In the genomic region with DNA sequence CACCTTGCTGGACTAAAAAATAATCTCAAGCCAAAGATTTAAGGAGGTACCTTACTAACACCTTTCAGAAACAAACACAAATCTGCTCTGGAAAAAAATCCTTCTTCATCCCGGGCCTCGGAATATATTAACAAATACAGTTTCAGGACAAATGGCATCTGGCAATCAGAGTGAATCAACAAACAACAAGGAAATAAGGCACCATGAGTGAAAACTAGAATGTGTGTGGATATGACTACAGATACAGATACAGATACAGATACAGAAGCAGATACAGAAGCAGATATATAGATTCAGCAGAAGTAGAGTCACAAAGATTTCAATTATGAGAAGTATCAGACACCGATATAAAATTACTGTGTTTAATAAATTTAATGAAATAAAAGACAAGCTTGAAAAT, we compare ENCODE assay signal across 34 cellular contexts.
A peak's percentile ranks its signal among the peaks of the same experiment; 100 is the strongest.
DNase-seq lines count a peak whose midpoint lies in the region; ATAC-seq, FAIRE-seq and TF ChIP-seq lines count a peak whose summit lies in the region.
"Had no signal": no experiment of that assay in that cellular context is flagged by ENCODE, and none has a peak within 500 bp of the region (broad histone marks: within the 10 kb centered on the region; RNA-seq: fewer than 3 reads in every experiment).

No MANE protein-coding gene starts in this region.

- H3K27me3 ChIP-seq in K562 (ENCODE audit: control insufficient read depth in 2 of 2, insufficient read depth in 2 of 2, low read length in 2 of 2): no peaks in the 10 kb centered on the region
- H3K27me3 ChIP-seq: BE2C; BLaER1; BLaER1 treated with 17β-estradiol and CSF1 and Interleukin-3, amounts not matched to agents 10 nM and 100 nM had no signal

- H3K4me1 ChIP-seq in HEK293 (ENCODE audit: control insufficient read depth, insufficient read depth, low read length) (no peaks in the 10 kb centered on the region), K562 (replicated peaks in 1 of 2; ENCODE audit: control insufficient read depth in 2 of 2, insufficient read depth in 2 of 2, low read length in 2 of 2) (0 out of 5 replicates have a peak, but pooled peaks cover 0 to 2% of the 10 kb centered on the region in 2 experiments)
- H3K4me1 ChIP-seq: BE2C, BLaER1, Caco-2 had no signal

- ATAC-seq in K562 (no peak), GM19467 (IDR thresholded peaks at IDR 0.05; ENCODE audit: unreplicated experiment) (no peak)
- ATAC-seq: A549; CD8-positive, alpha-beta T cell had no signal

- BruUV-seq in K562 (replicated peaks; lab: Mats Ljungman, UMichigan): no TSS peak

- no peak for TF ChIP-seq EP300 in K562 (IDR thresholded peaks at IDR 0.05; ENCODE audit: low read length)

- in situ Hi-C loops in K562 (cut with MboI): no loop called here
- in situ Hi-C loops in GM13977 (cut with MboI; ENCODE audit: low pct_unique_long_range_greater_than_20kb, low sequenced_read_pairs, unreplicated experiment): no loop called here

- TF ChIP-seq CTCF in HEK293 (tag by site-specific recombination; IDR thresholded peaks at IDR 0.05) (no peak), K562 (IDR thresholded peaks at IDR 0.05 in 2 of 3, conservative IDR thresholded peaks at IDR 0.05 in 1 of 3; ENCODE audit: insufficient read depth in 2 of 3, low read depth in 1 of 3, low read length in 3 of 3) (no peak), GM13977 (IDR thresholded peaks at IDR 0.05; ENCODE audit: extremely low read depth, insufficient read depth, missing control alignments) (no peak)

- H3K9ac ChIP-seq in K562 (ENCODE audit: insufficient read depth in 1 of 2, low read depth in 2 of 2, low read length in 2 of 2): no peak overlapping the region
- H3K9ac ChIP-seq: BLaER1; BLaER1 treated with 17β-estradiol and CSF1 and Interleukin-3, amounts not matched to agents 10 nM and 100 nM had no signal

- CTCF ChIA-PET in HEK293 (lab: Yijun Ruan, JAX): no interaction called here
- CTCF ChIA-PET in K562 (lab: Yijun Ruan, JAX; ENCODE audit: low intra/inter-chr PET ratio): no interaction called here

- no peaks in the 10 kb centered on the region for H3K9me1 ChIP-seq in K562 (ENCODE audit: control insufficient read depth, insufficient read depth, low read length)

- FAIRE-seq in K562 (lab: Jason Lieb, UNC) (no peak), colon (lab: Jason Lieb, UNC) (peak; percentile 49)
- FAIRE-seq: A204.1, A549, D721Med had no signal

- no peak overlapping the region for H3K27ac ChIP-seq in HEK293 (ENCODE audit: extremely low read depth, low read depth, low read length)
- H3K27ac ChIP-seq in K562 (ENCODE audit: extremely low read depth, low read depth, low read length): no peak overlapping the region
- H3K27ac ChIP-seq: 22Rv1; A549; BLaER1; BLaER1 treated with 17β-estradiol and CSF1 and Interleukin-3, amounts not matched to agents 10 nM and 100 nM; C4-2B had no signal

- POLR2A ChIA-PET in HEK293 (lab: Yijun Ruan, JAX): no interaction called here
- POLR2A ChIA-PET in K562 (lab: Yijun Ruan, JAX): interaction anchor here (0.7 kb wide), 1 partner anchor 747 kb away, joined by 3 read pairs; no protein-coding TSS in a partner anchor

- H3K36me3 ChIP-seq in HEK293 (ENCODE audit: control insufficient read depth in 2 of 2, insufficient read depth in 1 of 2, low read length in 2 of 2) (no peaks in the 10 kb centered on the region), K562 (ENCODE audit: control insufficient read depth, insufficient read depth, low read length) (no peaks in the 10 kb centered on the region)
- H3K36me3 ChIP-seq: BE2C, BLaER1 had no signal

- H2AFZ ChIP-seq in K562 (ENCODE audit: low read depth, low read length): no peak overlapping the region

- TF ChIP-seq RAD21 in K562 (CRISPR knock-in tag; conservative IDR thresholded peaks at IDR 0.05 in 1 of 2, IDR thresholded peaks at IDR 0.05 in 1 of 2): no peak

- TF ChIP-seq POLR2A in K562 (conservative IDR thresholded peaks at IDR 0.05): no peak

- H3K4me2 ChIP-seq in K562 (ENCODE audit: insufficient read depth, low read length): no peak overlapping the region
- H3K4me2 ChIP-seq: A549; BLaER1; BLaER1 treated with 17β-estradiol and CSF1 and Interleukin-3, amounts not matched to agents 10 nM and 100 nM had no signal

- intact Hi-C loops in K562 (cut with micrococcal nuclease): no loop called here

- H3K9me3 ChIP-seq in HEK293 (ENCODE audit: control insufficient read depth, insufficient read depth, low read depth, low read length) (no peaks in the 10 kb centered on the region), K562 (replicated peaks; ENCODE audit: control insufficient read depth, insufficient read depth, low read depth, low read length) (peaks cover 16% of the 10 kb centered on the region; the same call in 1 of the 2 replicates)
- H3K9me3 ChIP-seq: BE2C, Caco-2 had no signal

- no peaks in the 10 kb centered on the region for H4K20me1 ChIP-seq in K562 (replicated peaks; ENCODE audit: control insufficient read depth, insufficient read depth, low read length)
- H4K20me1 ChIP-seq: BLaER1; BLaER1 treated with 17β-estradiol and CSF1 and Interleukin-3, amounts not matched to agents 10 nM and 100 nM had no signal

- H3K4me3 ChIP-seq in HEK293 (ENCODE audit: low read depth, low read length): no peak overlapping the region
- H3K4me3 ChIP-seq in K562: no peak overlapping the region
- H3K4me3 ChIP-seq: A549; BLaER1; BLaER1 treated with 17β-estradiol and CSF1 and Interleukin-3, amounts not matched to agents 10 nM and 100 nM had no signal

- no peaks in the 10 kb centered on the region for H3K79me2 ChIP-seq in K562 (ENCODE audit: control insufficient read depth, insufficient read depth, low read length)

- DNase-seq in DMS53 (lab: John Stamatoyannopoulos, UW): peak; percentile 4
- no peak for DNase-seq in DMS53 treated with DMSO at 0.1 percent for 48 hours (lab: John Stamatoyannopoulos, UW; ENCODE audit: unreplicated experiment)
- DNase-seq in K562 (ENCODE audit: extremely low read depth in 1 of 4, low spot score in 3 of 4): no peak
- no peak for DNase-seq in amniotic stem cell (lab: John Stamatoyannopoulos, UW)
- no peak for DNase-seq in GM13977 (ENCODE audit: low spot score)
- DNase-seq: 8988T; ACHN; AML-193; BE2C; C1 segment of cervical spinal cord; Caco-2; Calu3; CD4-positive, alpha-beta memory T cell; CD4-positive, alpha-beta T cell; CD4-positive, CD25-positive, alpha-beta regulatory T cell; CD8-positive, alpha-beta memory T cell; CD8-positive, alpha-beta T cell; COR-L47; DMS 273 treated with DMSO at 0.1 percent for 48 hours; DMS153; DMS79; DMS79 treated with DMSO at 0.1 percent for 48 hours; DND-41; EL had no signal

- WGBS in K562 (ENCODE audit: insufficient coverage, low coverage, missing lambda C conversion rate): 48% methylated on average over 3 of the region's 3 CpGs

TF ChIP-seq in HEK293, 187 proteins besides CTCF, POLR2A, EP300 and RAD21:
- TF ChIP-seq ZNF585B (tag by site-specific recombination; IDR thresholded peaks at IDR 0.05) (no peak), ZNF404 (tag by site-specific recombination; IDR thresholded peaks at IDR 0.05) (no peak), SETDB1 (IDR thresholded peaks at IDR 0.05; ENCODE audit: insufficient read length, low read length) (peak; percentile 75), ZNF830 (tag by site-specific recombination; IDR thresholded peaks at IDR 0.05; ENCODE audit: low read depth) (no peak)
TF ChIP-seq in HEK293: peak in this region for 1.

TF ChIP-seq in K562, 482 proteins besides CTCF, POLR2A, EP300 and RAD21 (continues in another document):
- TF ChIP-seq ZNF41 (CRISPR knock-in tag; conservative IDR thresholded peaks at IDR 0.05): peak; percentile 99
- TF ChIP-seq MXI1 (IDR thresholded peaks at IDR 0.05; ENCODE audit: low read depth, low read length): no peak
- TF ChIP-seq KLF13 (tag; IDR thresholded peaks at IDR 0.05; ENCODE audit: borderline replicate concordance, low read depth): no peak
- TF ChIP-seq TRIM24 (IDR thresholded peaks at IDR 0.05): peak; percentile 63; a peak in 2 of 4 replicates
- no peak for TF ChIP-seq NR4A1 (CRISPR knock-in tag; IDR thresholded peaks at IDR 0.05)
- no peak for TF ChIP-seq NR4A1 (tag; IDR thresholded peaks at IDR 0.05)
- TF ChIP-seq ZBTB7A (IDR thresholded peaks at IDR 0.05; ENCODE audit: borderline replicate concordance, control insufficient read depth, low read depth, low read length): no peak
- no peak for TF ChIP-seq DDX20 (tag; IDR thresholded peaks at IDR 0.05; ENCODE audit: low read depth)
- TF ChIP-seq EHMT2 (IDR thresholded peaks at IDR 0.05): no peak
- no peak for TF ChIP-seq MYC (IDR thresholded peaks at IDR 0.05; ENCODE audit: low read depth, low read length)
- no peak for TF ChIP-seq MYC (CRISPR knock-in tag; IDR thresholded peaks at IDR 0.05; ENCODE audit: borderline replicate concordance, low read depth)
- no peak for TF ChIP-seq NFYB (IDR thresholded peaks at IDR 0.05; ENCODE audit: extremely low read depth, insufficient read length)
- TF ChIP-seq, protein P1, sequence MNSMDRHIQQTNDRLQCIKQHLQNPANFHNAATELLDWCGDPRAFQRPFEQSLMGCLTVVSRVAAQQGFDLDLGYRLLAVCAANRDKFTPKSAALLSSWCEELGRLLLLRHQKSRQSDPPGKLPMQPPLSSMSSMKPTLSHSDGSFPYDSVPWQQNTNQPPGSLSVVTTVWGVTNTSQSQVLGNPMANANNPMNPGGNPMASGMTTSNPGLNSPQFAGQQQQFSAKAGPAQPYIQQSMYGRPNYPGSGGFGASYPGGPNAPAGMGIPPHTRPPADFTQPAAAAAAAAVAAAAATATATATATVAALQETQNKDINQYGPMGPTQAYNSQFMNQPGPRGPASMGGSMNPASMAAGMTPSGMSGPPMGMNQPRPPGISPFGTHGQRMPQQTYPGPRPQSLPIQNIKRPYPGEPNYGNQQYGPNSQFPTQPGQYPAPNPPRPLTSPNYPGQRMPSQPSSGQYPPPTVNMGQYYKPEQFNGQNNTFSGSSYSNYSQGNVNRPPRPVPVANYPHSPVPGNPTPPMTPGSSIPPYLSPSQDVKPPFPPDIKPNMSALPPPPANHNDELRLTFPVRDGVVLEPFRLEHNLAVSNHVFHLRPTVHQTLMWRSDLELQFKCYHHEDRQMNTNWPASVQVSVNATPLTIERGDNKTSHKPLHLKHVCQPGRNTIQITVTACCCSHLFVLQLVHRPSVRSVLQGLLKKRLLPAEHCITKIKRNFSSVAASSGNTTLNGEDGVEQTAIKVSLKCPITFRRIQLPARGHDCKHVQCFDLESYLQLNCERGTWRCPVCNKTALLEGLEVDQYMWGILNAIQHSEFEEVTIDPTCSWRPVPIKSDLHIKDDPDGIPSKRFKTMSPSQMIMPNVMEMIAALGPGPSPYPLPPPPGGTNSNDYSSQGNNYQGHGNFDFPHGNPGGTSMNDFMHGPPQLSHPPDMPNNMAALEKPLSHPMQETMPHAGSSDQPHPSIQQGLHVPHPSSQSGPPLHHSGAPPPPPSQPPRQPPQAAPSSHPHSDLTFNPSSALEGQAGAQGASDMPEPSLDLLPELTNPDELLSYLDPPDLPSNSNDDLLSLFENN (IDR thresholded peaks at IDR 0.05; ENCODE audit: low read depth in 2 of 2, low read length in 2 of 2): no peak
- TF ChIP-seq MTA3 (IDR thresholded peaks at IDR 0.05; ENCODE audit: borderline replicate concordance): no peak
- peak in 1 of 2 experiments; percentile 48; a peak in 1 of 3 replicates for TF ChIP-seq CBX3 (IDR thresholded peaks at IDR 0.05; ENCODE audit: borderline replicate concordance in 1 of 2, low read length in 2 of 2)
- no peak for TF ChIP-seq RBM22 (IDR thresholded peaks at IDR 0.05; ENCODE audit: low read depth, low read length, poor library complexity, severe bottlenecking)
